In the genomic region with DNA sequence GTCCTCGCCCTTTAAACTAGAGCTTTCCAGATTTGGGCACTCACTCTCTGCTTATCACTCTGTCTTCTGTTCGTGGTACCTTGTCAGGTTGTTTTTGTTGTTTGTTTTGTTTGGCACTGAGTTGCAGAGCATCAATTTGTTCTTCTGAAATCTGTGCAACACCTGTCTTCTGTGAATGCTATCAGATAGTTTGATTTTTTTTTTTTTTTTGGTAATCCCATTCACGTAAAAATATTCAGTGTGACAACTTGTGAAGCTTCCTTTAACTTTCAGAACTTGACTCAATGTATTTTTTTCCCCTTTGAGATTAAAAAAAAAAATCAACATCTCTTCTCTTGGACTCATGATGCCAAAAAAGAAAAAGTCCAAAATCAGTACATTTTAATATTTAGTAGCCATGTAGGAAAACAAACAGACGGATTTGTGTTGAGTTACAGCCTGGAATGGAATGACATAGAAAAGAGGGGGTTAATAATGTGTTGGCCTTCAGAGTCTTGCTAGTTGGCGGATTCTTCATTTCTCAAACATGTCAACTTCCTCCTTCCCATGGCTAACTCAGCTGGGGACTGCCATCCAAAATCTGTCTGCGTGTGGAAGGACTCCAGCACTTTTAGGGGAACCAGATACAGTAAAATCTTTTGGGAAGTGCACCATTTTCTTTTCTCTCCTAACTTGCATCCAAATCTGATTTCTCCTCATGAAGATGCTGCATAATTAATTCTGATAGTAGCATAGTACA, we compare ENCODE assay signal across 1 cellular context.
TF ChIP-seq lines count a peak whose summit lies in the region.

No MANE protein-coding gene starts in this region.

TF ChIP-seq in HepG2, 621 proteins besides CTCF, POLR2A, EP300 and RAD21:
- TF ChIP-seq ZSCAN12 (CRISPR knock-in tag; IDR thresholded peaks at IDR 0.05) (no peak), ZFP36L1 (CRISPR knock-in tag; IDR thresholded peaks at IDR 0.05) (no peak), REL (CRISPR knock-in tag; conservative IDR thresholded peaks at IDR 0.05) (no peak), ZIK1 (CRISPR knock-in tag; IDR thresholded peaks at IDR 0.05; ENCODE audit: borderline replicate concordance, low read depth) (no peak), JUNB (CRISPR knock-in tag; IDR thresholded peaks at IDR 0.05; ENCODE audit: borderline replicate concordance) (no peak), ZNF652 (CRISPR knock-in tag; IDR thresholded peaks at IDR 0.05; ENCODE audit: borderline replicate concordance, low read depth) (0 out of 2 replicates have a peak, but pooled peaks have one; percentile 19), CBX2 (IDR thresholded peaks at IDR 0.05; ENCODE audit: low read depth, low read length) (peak; percentile 97), CBX2 (CRISPR knock-in tag; IDR thresholded peaks at IDR 0.05; ENCODE audit: low read depth) (no peak), ATM (IDR thresholded peaks at IDR 0.05; ENCODE audit: borderline replicate concordance) (no peak)
- TF ChIP-seq, protein P1, sequence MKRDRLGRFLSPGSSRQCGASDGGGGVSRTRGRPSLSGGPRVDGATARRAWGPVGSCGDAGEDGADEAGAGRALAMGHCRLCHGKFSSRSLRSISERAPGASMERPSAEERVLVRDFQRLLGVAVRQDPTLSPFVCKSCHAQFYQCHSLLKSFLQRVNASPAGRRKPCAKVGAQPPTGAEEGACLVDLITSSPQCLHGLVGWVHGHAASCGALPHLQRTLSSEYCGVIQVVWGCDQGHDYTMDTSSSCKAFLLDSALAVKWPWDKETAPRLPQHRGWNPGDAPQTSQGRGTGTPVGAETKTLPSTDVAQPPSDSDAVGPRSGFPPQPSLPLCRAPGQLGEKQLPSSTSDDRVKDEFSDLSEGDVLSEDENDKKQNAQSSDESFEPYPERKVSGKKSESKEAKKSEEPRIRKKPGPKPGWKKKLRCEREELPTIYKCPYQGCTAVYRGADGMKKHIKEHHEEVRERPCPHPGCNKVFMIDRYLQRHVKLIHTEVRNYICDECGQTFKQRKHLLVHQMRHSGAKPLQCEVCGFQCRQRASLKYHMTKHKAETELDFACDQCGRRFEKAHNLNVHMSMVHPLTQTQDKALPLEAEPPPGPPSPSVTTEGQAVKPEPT (CRISPR knock-in tag; IDR thresholded peaks at IDR 0.05; ENCODE audit: low read depth), result no peak
- TF ChIP-seq, protein P2, sequence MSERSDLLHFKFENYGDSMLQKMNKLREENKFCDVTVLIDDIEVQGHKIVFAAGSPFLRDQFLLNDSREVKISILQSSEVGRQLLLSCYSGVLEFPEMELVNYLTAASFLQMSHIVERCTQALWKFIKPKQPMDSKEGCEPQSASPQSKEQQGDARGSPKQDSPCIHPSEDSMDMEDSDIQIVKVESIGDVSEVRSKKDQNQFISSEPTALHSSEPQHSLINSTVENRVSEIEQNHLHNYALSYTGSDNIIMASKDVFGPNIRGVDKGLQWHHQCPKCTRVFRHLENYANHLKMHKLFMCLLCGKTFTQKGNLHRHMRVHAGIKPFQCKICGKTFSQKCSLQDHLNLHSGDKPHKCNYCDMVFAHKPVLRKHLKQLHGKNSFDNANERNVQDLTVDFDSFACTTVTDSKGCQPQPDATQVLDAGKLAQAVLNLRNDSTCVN (CRISPR knock-in tag; IDR thresholded peaks at IDR 0.05; ENCODE audit: borderline replicate concordance), result no peak
- TF ChIP-seq, protein P3, sequence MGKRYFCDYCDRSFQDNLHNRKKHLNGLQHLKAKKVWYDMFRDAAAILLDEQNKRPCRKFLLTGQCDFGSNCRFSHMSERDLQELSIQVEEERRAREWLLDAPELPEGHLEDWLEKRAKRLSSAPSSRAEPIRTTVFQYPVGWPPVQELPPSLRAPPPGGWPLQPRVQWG (CRISPR knock-in tag; IDR thresholded peaks at IDR 0.05; ENCODE audit: borderline replicate concordance, low read depth), result no peak
